In genomic region chr4:158861281-158861680, GRCh38 we compare ENCODE assay signal across 17 cellular contexts.
DNase-seq lines count a peak whose midpoint lies in the region; ATAC-seq lines count a peak whose summit lies in the region.
"Had no signal": no experiment of that assay in that cellular context is flagged by ENCODE, and none has a peak within 500 bp of the region (broad histone marks: within the 10 kb centered on the region; RNA-seq: fewer than 3 reads in every experiment).

No MANE protein-coding gene starts in this region.

- ATAC-seq in GM18498 (IDR thresholded peaks at IDR 0.05; ENCODE audit: unreplicated experiment) = peak; percentile 66
- peak; percentile 33 for ATAC-seq in GM19463 (IDR thresholded peaks at IDR 0.05; ENCODE audit: unreplicated experiment)
- peak; percentile 32 for ATAC-seq in HG02884 (IDR thresholded peaks at IDR 0.05; ENCODE audit: unreplicated experiment)
- peak; percentile 39 for ATAC-seq in HG03565 (IDR thresholded peaks at IDR 0.05; ENCODE audit: unreplicated experiment)
- ATAC-seq in HG02970 (IDR thresholded peaks at IDR 0.05; ENCODE audit: low FRiP score, unreplicated experiment) = no peak

- DNase-seq in midbrain (lab: John Stamatoyannopoulos, UW) (no peak), NCI-H524 treated with DMSO at 0.1 percent for 48 hours (lab: John Stamatoyannopoulos, UW) (no peak), GM03348 (ENCODE audit: low spot score) (no peak)
- DNase-seq: ACHN, activated B cell treated with CpG ODN at 0.5 μM for 24 hours, glutamatergic neuron, kidney, NCI-H1417 treated with DMSO at 0.1 percent for 48 hours, NCI-H510A, Peyer's patch, SW 1271, transverse colon had no signal
